ENCODE assay signal across 20 cellular contexts in genomic region chr10:34959786-34960185, GRCh38.
"Had no signal": no experiment of that assay in that cellular context is flagged by ENCODE, and none has a peak within 500 bp of the region (broad histone marks: within the 10 kb centered on the region; RNA-seq: fewer than 3 reads in every experiment).

No MANE protein-coding gene starts in this region.

- H3K27ac ChIP-seq: brain microvascular endothelial cell, dorsolateral prefrontal cortex, epithelial cell of prostate, hepatocyte, right lobe of liver, stomach, testis had no signal

- H3K27me3 ChIP-seq: brain microvascular endothelial cell, hepatocyte, right lobe of liver, stomach, testis had no signal

- H3K4me3 ChIP-seq: dorsolateral prefrontal cortex, hepatocyte, right lobe of liver, stomach, testis had no signal

- H3K9me3 ChIP-seq: right lobe of liver, stomach, testis had no signal

- DNase-seq: activated CD4-positive, alpha-beta T cell treated with anti-CD3 and anti-CD28 coated beads, Interleukin-2, amount 10 ng/mL, durations not matched to agents 7 days and 5 days; activated CD8-positive, alpha-beta memory T cell treated with anti-CD3 and anti-CD28 coated beads, Interleukin-2, amount 50 U/mL, for 4 hours; activated effector memory CD4-positive, alpha-beta T cell treated with Interleukin-2 at 50 U/mL for 16 hours; activated naive CD4-positive, alpha-beta T cell treated with anti-CD3 and anti-CD28 coated beads, Interleukin-2, amount 50 U/mL, for 16 hours; activated T-cell treated with anti-CD3 and anti-CD28 coated beads, Interleukin-2, amount 50 U/mL, for 4 hours; brain microvascular endothelial cell; central memory CD4-positive, alpha-beta T cell; dorsolateral prefrontal cortex; endodermal cell; foreskin fibroblast; mesendoderm; naive thymus-derived CD4-positive, alpha-beta T cell; right lobe of liver; small intestine; stimulated activated CD4-positive, alpha-beta T cell treated with anti-CD3 and anti-CD28 coated beads, Interleukin-4, amount 100 ng/mL, for 1 hour; stomach; testis had no signal

- ATAC-seq: activated CD4-positive, CD25-positive, alpha-beta regulatory T cell treated with anti-CD3 and anti-CD28 coated beads, Interleukin-2, amount 50 U/mL, for 24 hours; activated T-cell treated with anti-CD3 and anti-CD28 coated beads, Interleukin-2, amount 50 U/mL, for 4 hours; naive thymus-derived CD4-positive, alpha-beta T cell; right lobe of liver had no signal

- H3K4me1 ChIP-seq: right lobe of liver, stomach, testis had no signal

- H3K36me3 ChIP-seq: brain microvascular endothelial cell, right lobe of liver, stomach had no signal
